In genomic region chr6:57162516-57162915, GRCh38 we compare ENCODE assay signal across 31 cellular contexts.
"Had no signal": no experiment of that assay in that cellular context is flagged by ENCODE, and none has a peak within 500 bp of the region (broad histone marks: within the 10 kb centered on the region; RNA-seq: fewer than 3 reads in every experiment).

No MANE protein-coding gene starts in this region.

- H3K4me3 Mint-ChIP-seq: activated naive CD4-positive, alpha-beta T cell treated with anti-CD3 and anti-CD28 coated beads for 36 hours; activated naive CD8-positive, alpha-beta T cell treated with anti-CD3 and anti-CD28 coated beads for 36 hours; activated T-helper 1 cell treated with anti-CD3 and anti-CD28 coated beads, Interleukin-12 subunit alpha, Interleukin-12 subunit beta, Interleukin-2, Interleukin-4 antibody, amounts not matched to agents 30 ng/mL and 10 ng/mL and 1 ng/mL, durations not matched to agents 14 hours and 24 hours and 36 hours; mesothelial cell of epicardium; naive B cell; nephron progenitor cell; stimulated activated memory B cell treated with anti-CD40 and anti-IgM and Interleukin-4, amounts not matched to agents 10 μg/mL and 1 μg/mL and 100 μg/mL, for 72 hours had no signal

- H3K27me3 Mint-ChIP-seq: activated naive CD8-positive, alpha-beta T cell treated with anti-CD3 and anti-CD28 coated beads for 36 hours; naive B cell; progenitor cell of endocrine pancreas; stimulated activated memory B cell treated with anti-CD40 and anti-IgM and Interleukin-4, amounts not matched to agents 10 μg/mL and 1 μg/mL and 100 μg/mL, for 72 hours had no signal

- H3K4me3 ChIP-seq: esophagus muscularis mucosa, gastroesophageal sphincter, hepatocyte, ovary, right lobe of liver, stomach, tibial artery, upper lobe of right lung had no signal

- H3K79me2 ChIP-seq: hepatocyte had no signal

- H3K9me3 ChIP-seq: neutrophil, ovary, right lobe of liver, upper lobe of right lung had no signal

- FAIRE-seq: colon had no signal

- H2AFZ ChIP-seq: hepatocyte had no signal

- H3K27ac Mint-ChIP-seq: activated naive CD4-positive, alpha-beta T cell treated with anti-CD3 and anti-CD28 coated beads for 36 hours; activated naive CD8-positive, alpha-beta T cell treated with anti-CD3 and anti-CD28 coated beads for 36 hours; activated T-helper 1 cell treated with anti-CD3 and anti-CD28 coated beads, Interleukin-12 subunit alpha, Interleukin-12 subunit beta, Interleukin-2, Interleukin-4 antibody, amounts not matched to agents 30 ng/mL and 10 ng/mL and 1 ng/mL, durations not matched to agents 14 hours and 24 hours and 36 hours; mesothelial cell of epicardium; nephron progenitor cell; progenitor cell of endocrine pancreas; stimulated activated memory B cell treated with anti-CD40 and anti-IgM and Interleukin-4, amounts not matched to agents 10 μg/mL and 1 μg/mL and 100 μg/mL, for 72 hours had no signal

- H3K4me1 Mint-ChIP-seq: activated naive CD8-positive, alpha-beta T cell treated with anti-CD3 and anti-CD28 coated beads for 36 hours; mesothelial cell of epicardium; naive B cell; nephron progenitor cell; stimulated activated memory B cell treated with anti-CD40 and anti-IgM and Interleukin-4, amounts not matched to agents 10 μg/mL and 1 μg/mL and 100 μg/mL, for 72 hours had no signal

- H3K4me1 ChIP-seq: esophagus muscularis mucosa, gastroesophageal sphincter, right lobe of liver, stomach, tibial artery, upper lobe of right lung had no signal

- H3K27me3 ChIP-seq: esophagus muscularis mucosa, gastroesophageal sphincter, hepatocyte, neutrophil, ovary, right lobe of liver, stomach, tibial artery, upper lobe of right lung had no signal

- H3K4me2 ChIP-seq: hepatocyte had no signal

- DNase-seq: activated CD4-positive, alpha-beta T cell treated with anti-CD3 and anti-CD28 coated beads for 4 hours; activated CD4-positive, alpha-beta T cell treated with anti-CD3 and anti-CD28 coated beads, Interleukin-2, amount 50 U/mL, for 4 hours; activated CD8-positive, alpha-beta memory T cell treated with anti-CD3 and anti-CD28 coated beads, Interleukin-2, amount 50 U/mL, for 4 hours; activated effector memory CD4-positive, alpha-beta T cell treated with anti-CD3 and anti-CD28 coated beads, Interleukin-2, amount 50 U/mL, for 16 hours; activated naive CD4-positive, alpha-beta T cell treated with anti-CD3 and anti-CD28 coated beads for 36 hours; activated naive CD8-positive, alpha-beta T cell treated with anti-CD3 and anti-CD28 coated beads for 36 hours; activated T-cell treated with anti-CD3 and anti-CD28 coated beads, Interleukin-2, amount 50 U/mL, for 1 hour; amygdala; caudate nucleus; dermis blood vessel endothelial cell; effector CD4-positive, alpha-beta T cell; left cardiac atrium; left ventricle myocardium superior; naive B cell; nephron progenitor cell; ovary; right lobe of liver; stimulated activated CD4-positive, alpha-beta T cell treated with anti-CD3 and anti-CD28 coated beads, Interleukin-4, amount 100 ng/mL, for 24 hours; stomach; tibial artery; upper lobe of right lung had no signal

- ATAC-seq: gastroesophageal sphincter; left cardiac atrium; left ventricle myocardium superior; right lobe of liver; stimulated activated memory B cell treated with anti-CD40 and anti-IgM and Interleukin-4, amounts not matched to agents 10 μg/mL and 1 μg/mL and 100 μg/mL, for 72 hours; upper lobe of right lung had no signal

- H3K27ac ChIP-seq: esophagus muscularis mucosa, gastroesophageal sphincter, hepatocyte, neutrophil, ovary, right lobe of liver, stomach, tibial artery, upper lobe of right lung, VCaP had no signal

- H3K36me3 ChIP-seq: ovary had no signal
